ENCODE assay signal across 9 cellular contexts in the genomic region with DNA sequence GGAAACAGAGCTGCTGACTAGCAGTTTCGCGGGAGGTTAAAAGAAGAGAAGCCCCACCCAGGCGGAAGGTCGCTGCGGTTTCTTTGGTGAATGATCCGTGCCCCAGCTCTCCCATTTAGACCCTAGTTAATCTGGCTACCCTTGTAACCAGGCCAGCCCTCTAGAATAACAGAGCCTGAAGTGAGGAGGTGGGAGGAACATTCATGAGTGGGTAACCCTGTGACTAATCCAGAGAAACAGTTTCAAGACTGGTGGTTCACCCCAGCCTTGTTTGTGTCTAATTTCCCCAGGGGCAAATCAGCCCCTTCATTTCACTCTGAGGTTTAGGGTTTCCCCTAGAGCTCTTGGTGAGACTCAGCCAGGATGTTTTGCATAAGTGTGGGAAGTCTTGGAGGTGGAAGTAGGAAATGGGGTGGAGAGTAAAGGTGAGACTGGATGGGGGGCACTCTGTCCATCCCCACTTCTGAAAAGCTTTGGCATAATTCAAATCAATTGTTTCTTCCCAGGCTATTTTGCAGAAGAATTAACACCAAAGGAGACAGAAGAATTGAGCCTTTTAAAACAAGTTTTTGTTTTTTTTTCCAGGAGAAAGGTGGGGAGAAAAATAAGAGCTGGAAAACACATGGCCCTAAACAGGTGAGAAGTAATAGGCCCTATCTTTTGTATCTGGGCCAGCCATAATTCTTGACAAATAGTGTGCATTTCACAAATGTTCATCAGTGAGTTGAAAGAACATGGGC.
DNase-seq lines count a peak whose midpoint lies in the region; ATAC-seq, FAIRE-seq and TF ChIP-seq lines count a peak whose summit lies in the region.
"Had no signal": no experiment of that assay in that cellular context is flagged by ENCODE, and none has a peak within 500 bp of the region (broad histone marks: within the 10 kb centered on the region; RNA-seq: fewer than 3 reads in every experiment).

No MANE protein-coding gene starts in this region.

- no peak overlapping the region for H3K27ac ChIP-seq in small intestine (ENCODE audit: low read depth in 1 of 2, low read length in 1 of 2)

- no peaks in the 10 kb centered on the region for H3K36me3 ChIP-seq in small intestine (ENCODE audit: control insufficient read depth in 2 of 2, insufficient read depth in 2 of 2, low read length in 2 of 2)

- no peak for FAIRE-seq in small intestine (lab: Jason Lieb, UNC)

- DNase-seq in NOMO-1 treated with dmso at 0.1 percent for 144 hours (lab: John Stamatoyannopoulos, UW; ENCODE audit: unreplicated experiment) (peak; percentile 6), small intestine (peak; percentile 59), NCI-H345 (lab: John Stamatoyannopoulos, UW) (no peak), cortex of kidney (lab: John Stamatoyannopoulos, UW) (no peak)
- peak; percentile 79 for DNase-seq in activated T-helper 1 cell treated with anti-CD3 and anti-CD28 coated beads, Interleukin-12 subunit alpha, Interleukin-12 subunit beta, Interleukin-2, Interleukin-4 antibody, amounts not matched to agents 30 ng/mL and 10 ng/mL and 1 ng/mL, durations not matched to agents 14 hours and 24 hours and 36 hours (ENCODE audit: low spot score)

- peaks cover 2% of the 10 kb centered on the region for H3K27me3 Mint-ChIP-seq in activated T-helper 1 cell treated with anti-CD3 and anti-CD28 coated beads, Interleukin-12 subunit alpha, Interleukin-12 subunit beta, Interleukin-2, Interleukin-4 antibody, amounts not matched to agents 30 ng/mL and 10 ng/mL and 1 ng/mL, durations not matched to agents 14 hours and 24 hours and 36 hours (ENCODE audit: insufficient read depth)

- no peaks in the 10 kb centered on the region for H3K9me3 ChIP-seq in small intestine (ENCODE audit: control insufficient read depth, low read depth)

- peaks cover 65% of the 10 kb centered on the region for H3K9me3 Mint-ChIP-seq in activated T-helper 1 cell treated with anti-CD3 and anti-CD28 coated beads, Interleukin-12 subunit alpha, Interleukin-12 subunit beta, Interleukin-2, Interleukin-4 antibody, amounts not matched to agents 30 ng/mL and 10 ng/mL and 1 ng/mL, durations not matched to agents 14 hours and 24 hours and 36 hours

- H3K4me3 ChIP-seq in small intestine (ENCODE audit: low read depth in 1 of 2, low read length in 2 of 2) = no peak overlapping the region

- intact Hi-C loops in activated T-helper 1 cell treated with anti-CD3 and anti-CD28 coated beads, Interleukin-12 subunit alpha, Interleukin-12 subunit beta, Interleukin-2, Interleukin-4 antibody, amounts not matched to agents 30 ng/mL and 10 ng/mL and 1 ng/mL, durations not matched to agents 14 hours and 24 hours and 36 hours (cut with micrococcal nuclease) = loop anchor here (1.0 to 10.0 kb wide), 15 partner anchors 13 to 941 kb away; no protein-coding TSS in a partner anchor

- H3K36me3 Mint-ChIP-seq in activated T-helper 1 cell treated with anti-CD3 and anti-CD28 coated beads, Interleukin-12 subunit alpha, Interleukin-12 subunit beta, Interleukin-2, Interleukin-4 antibody, amounts not matched to agents 30 ng/mL and 10 ng/mL and 1 ng/mL, durations not matched to agents 14 hours and 24 hours and 36 hours (ENCODE audit: low read depth) = peaks cover 39% of the 10 kb centered on the region

- ATAC-seq in GM18511 (IDR thresholded peaks at IDR 0.05; ENCODE audit: unreplicated experiment) = peak; percentile 91
- peak; percentile 88 for ATAC-seq in HG02759 (IDR thresholded peaks at IDR 0.05; ENCODE audit: unreplicated experiment)
- ATAC-seq in SK-N-SH treated with all-trans-retinoic acid at 6 μM for 48 hours = no peak
- ATAC-seq: left colon had no signal

- H3K4me1 ChIP-seq in small intestine (ENCODE audit: control insufficient read depth in 2 of 2, insufficient read depth in 1 of 2, low read depth in 1 of 2, low read length in 1 of 2) = peaks cover 0 to 2% of the 10 kb centered on the region in 2 donors

- H3K27me3 ChIP-seq in small intestine (ENCODE audit: control insufficient read depth in 2 of 2, insufficient read depth in 2 of 2, low read length in 2 of 2) = no peaks in the 10 kb centered on the region

- WGBS in small intestine, 3 donors = 17 to 30% (median 19%) methylated on average over 6 of the region's 6 CpGs

- H3K27ac Mint-ChIP-seq in activated T-helper 1 cell treated with anti-CD3 and anti-CD28 coated beads, Interleukin-12 subunit alpha, Interleukin-12 subunit beta, Interleukin-2, Interleukin-4 antibody, amounts not matched to agents 30 ng/mL and 10 ng/mL and 1 ng/mL, durations not matched to agents 14 hours and 24 hours and 36 hours = peak overlapping the region; percentile 87

- H3K4me3 Mint-ChIP-seq in activated T-helper 1 cell treated with anti-CD3 and anti-CD28 coated beads, Interleukin-12 subunit alpha, Interleukin-12 subunit beta, Interleukin-2, Interleukin-4 antibody, amounts not matched to agents 30 ng/mL and 10 ng/mL and 1 ng/mL, durations not matched to agents 14 hours and 24 hours and 36 hours = peak overlapping the region; percentile 70

- peaks cover 72% of the 10 kb centered on the region for H3K4me1 Mint-ChIP-seq in activated T-helper 1 cell treated with anti-CD3 and anti-CD28 coated beads, Interleukin-12 subunit alpha, Interleukin-12 subunit beta, Interleukin-2, Interleukin-4 antibody, amounts not matched to agents 30 ng/mL and 10 ng/mL and 1 ng/mL, durations not matched to agents 14 hours and 24 hours and 36 hours (ENCODE audit: low read depth)

TF ChIP-seq in SK-N-SH treated with all-trans-retinoic acid at 6 μM for 48 hours, 23 proteins besides CTCF, POLR2A, EP300 and RAD21 (continues in another document):
- TF ChIP-seq TOX (CRISPR knock-in tag; IDR thresholded peaks at IDR 0.05; ENCODE audit: borderline replicate concordance) (no peak), RARB (CRISPR knock-in tag; IDR thresholded peaks at IDR 0.05) (no peak), BACH2 (CRISPR knock-in tag; IDR thresholded peaks at IDR 0.05; ENCODE audit: borderline replicate concordance) (no peak), ZFP3 (CRISPR knock-in tag; IDR thresholded peaks at IDR 0.05) (no peak), GLIS3 (CRISPR knock-in tag; IDR thresholded peaks at IDR 0.05) (no peak), ZNF70 (CRISPR knock-in tag; IDR thresholded peaks at IDR 0.05) (no peak), SNAI2 (CRISPR knock-in tag; IDR thresholded peaks at IDR 0.05) (no peak), ZFP30 (CRISPR knock-in tag; IDR thresholded peaks at IDR 0.05) (no peak), ISL1 (CRISPR knock-in tag; IDR thresholded peaks at IDR 0.05) (no peak)
- TF ChIP-seq, protein P1, sequence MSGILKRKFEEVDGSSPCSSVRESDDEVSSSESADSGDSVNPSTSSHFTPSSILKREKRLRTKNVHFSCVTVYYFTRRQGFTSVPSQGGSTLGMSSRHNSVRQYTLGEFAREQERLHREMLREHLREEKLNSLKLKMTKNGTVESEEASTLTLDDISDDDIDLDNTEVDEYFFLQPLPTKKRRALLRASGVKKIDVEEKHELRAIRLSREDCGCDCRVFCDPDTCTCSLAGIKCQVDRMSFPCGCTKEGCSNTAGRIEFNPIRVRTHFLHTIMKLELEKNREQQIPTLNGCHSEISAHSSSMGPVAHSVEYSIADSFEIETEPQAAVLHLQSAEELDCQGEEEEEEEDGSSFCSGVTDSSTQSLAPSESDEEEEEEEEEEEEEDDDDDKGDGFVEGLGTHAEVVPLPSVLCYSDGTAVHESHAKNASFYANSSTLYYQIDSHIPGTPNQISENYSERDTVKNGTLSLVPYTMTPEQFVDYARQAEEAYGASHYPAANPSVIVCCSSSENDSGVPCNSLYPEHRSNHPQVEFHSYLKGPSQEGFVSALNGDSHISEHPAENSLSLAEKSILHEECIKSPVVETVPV (CRISPR knock-in tag; IDR thresholded peaks at IDR 0.05) = no peak
- TF ChIP-seq, protein P2, sequence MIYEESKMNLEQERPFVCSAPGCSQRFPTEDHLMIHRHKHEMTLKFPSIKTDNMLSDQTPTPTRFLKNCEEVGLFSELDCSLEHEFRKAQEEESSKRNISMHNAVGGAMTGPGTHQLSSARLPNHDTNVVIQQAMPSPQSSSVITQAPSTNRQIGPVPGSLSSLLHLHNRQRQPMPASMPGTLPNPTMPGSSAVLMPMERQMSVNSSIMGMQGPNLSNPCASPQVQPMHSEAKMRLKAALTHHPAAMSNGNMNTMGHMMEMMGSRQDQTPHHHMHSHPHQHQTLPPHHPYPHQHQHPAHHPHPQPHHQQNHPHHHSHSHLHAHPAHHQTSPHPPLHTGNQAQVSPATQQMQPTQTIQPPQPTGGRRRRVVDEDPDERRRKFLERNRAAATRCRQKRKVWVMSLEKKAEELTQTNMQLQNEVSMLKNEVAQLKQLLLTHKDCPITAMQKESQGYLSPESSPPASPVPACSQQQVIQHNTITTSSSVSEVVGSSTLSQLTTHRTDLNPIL (CRISPR knock-in tag; IDR thresholded peaks at IDR 0.05; ENCODE audit: low read depth) = no peak
- TF ChIP-seq, protein P3, sequence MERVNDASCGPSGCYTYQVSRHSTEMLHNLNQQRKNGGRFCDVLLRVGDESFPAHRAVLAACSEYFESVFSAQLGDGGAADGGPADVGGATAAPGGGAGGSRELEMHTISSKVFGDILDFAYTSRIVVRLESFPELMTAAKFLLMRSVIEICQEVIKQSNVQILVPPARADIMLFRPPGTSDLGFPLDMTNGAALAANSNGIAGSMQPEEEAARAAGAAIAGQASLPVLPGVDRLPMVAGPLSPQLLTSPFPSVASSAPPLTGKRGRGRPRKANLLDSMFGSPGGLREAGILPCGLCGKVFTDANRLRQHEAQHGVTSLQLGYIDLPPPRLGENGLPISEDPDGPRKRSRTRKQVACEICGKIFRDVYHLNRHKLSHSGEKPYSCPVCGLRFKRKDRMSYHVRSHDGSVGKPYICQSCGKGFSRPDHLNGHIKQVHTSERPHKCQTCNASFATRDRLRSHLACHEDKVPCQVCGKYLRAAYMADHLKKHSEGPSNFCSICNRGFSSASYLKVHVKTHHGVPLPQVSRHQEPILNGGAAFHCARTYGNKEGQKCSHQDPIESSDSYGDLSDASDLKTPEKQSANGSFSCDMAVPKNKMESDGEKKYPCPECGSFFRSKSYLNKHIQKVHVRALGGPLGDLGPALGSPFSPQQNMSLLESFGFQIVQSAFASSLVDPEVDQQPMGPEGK (CRISPR knock-in tag; IDR thresholded peaks at IDR 0.05; ENCODE audit: borderline replicate concordance) = no peak

Comparison
In these comparisons a context has a peak if more than half of its experiments do, and no peak if none do; other contexts are left out.
1. DNase-seq: peak in NOMO-1 treated with dmso at 0.1 percent for 144 hours (single experiment), activated T-helper 1 cell treated with anti-CD3 and anti-CD28 coated beads, Interleukin-12 subunit alpha, Interleukin-12 subunit beta, Interleukin-2, Interleukin-4 antibody, amounts not matched to agents 30 ng/mL and 10 ng/mL and 1 ng/mL, durations not matched to agents 14 hours and 24 hours and 36 hours (single experiment) and small intestine (single experiment); none in NCI-H345 (single experiment) and cortex of kidney (single experiment).